Comparison of ENCODE assay signal across 33 cellular contexts in the genomic region with DNA sequence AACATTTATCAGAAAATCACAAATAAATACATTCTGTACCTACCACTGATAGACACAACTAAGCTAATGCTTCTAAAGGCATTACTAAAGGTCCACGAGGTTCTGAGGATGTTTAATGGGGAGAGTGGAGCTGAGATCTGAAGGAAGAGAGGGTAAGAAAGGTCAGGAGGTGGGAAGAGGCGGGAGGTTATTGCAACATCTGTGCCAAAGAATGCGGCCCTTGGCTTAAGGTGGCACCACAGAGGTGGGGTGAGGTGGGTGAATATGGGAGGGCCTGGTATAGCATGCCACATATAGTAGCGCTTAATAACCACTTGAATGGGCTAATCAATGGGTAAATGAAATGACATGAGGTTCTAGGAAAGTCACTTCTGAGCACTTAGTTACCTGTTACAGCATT.
"Had no signal": no experiment of that assay in that cellular context is flagged by ENCODE, and none has a peak within 500 bp of the region (broad histone marks: within the 10 kb centered on the region; RNA-seq: fewer than 3 reads in every experiment).

No MANE protein-coding gene starts in this region.

- ATAC-seq: activated CD4-positive, CD25-positive, alpha-beta regulatory T cell treated with anti-CD3 and anti-CD28 coated beads, Interleukin-2, amount 50 U/mL, for 24 hours; activated CD8-positive, alpha-beta T cell treated with anti-CD3 and anti-CD28 coated beads for 36 hours; activated T-cell treated with anti-CD3 and anti-CD28 coated beads, Interleukin-2, amount 50 U/mL, for 4 hours; activated T-helper 17 cell treated with anti-CD3 and anti-CD28 coated beads, Interleukin-2, amount 50 U/mL, for 72 hours; effector memory CD8-positive, alpha-beta T cell; foreskin keratinocyte; gastrocnemius medialis; heart left ventricle had no signal

- H3K27me3 Mint-ChIP-seq: activated B cell treated with CpG ODN at 0.5 μM for 24 hours had no signal

- H3K27me3 ChIP-seq: brain microvascular endothelial cell, esophagus muscularis mucosa, gastrocnemius medialis had no signal

- H3K4me1 ChIP-seq: esophagus muscularis mucosa, foreskin keratinocyte, gastrocnemius medialis, heart left ventricle had no signal

- FAIRE-seq: astrocyte, colon had no signal

- H3K36me3 Mint-ChIP-seq: activated naive CD8-positive, alpha-beta T cell had no signal

- H3K4me3 ChIP-seq: esophagus muscularis mucosa, gastrocnemius medialis, heart left ventricle had no signal

- H3K9me3 Mint-ChIP-seq: activated CD8-positive, alpha-beta T cell treated with anti-CD3 and anti-CD28 coated beads for 36 hours; activated T-cell treated with anti-CD3 and anti-CD28 coated beads, Interleukin-2, amount 50 U/mL, for 4 hours; activated T-helper 17 cell treated with anti-CD3 and anti-CD28 coated beads, Interleukin-2, amount 50 U/mL, for 72 hours; effector memory CD8-positive, alpha-beta T cell; T-helper 2 cell treated with Interferon-gamma antibody and Interleukin-4, amounts not matched to agents 5 μg/mL and 100 μg/mL, for 36 hours had no signal

- H3K9me3 ChIP-seq: esophagus muscularis mucosa, gastrocnemius medialis, heart left ventricle had no signal

- H3K4me3 Mint-ChIP-seq: activated B cell treated with CpG ODN at 0.5 μM for 24 hours; activated CD8-positive, alpha-beta T cell treated with anti-CD3 and anti-CD28 coated beads for 36 hours; activated naive CD8-positive, alpha-beta T cell; activated T-cell treated with anti-CD3 and anti-CD28 coated beads, Interleukin-2, amount 50 U/mL, for 4 hours; activated T-helper 17 cell treated with anti-CD3 and anti-CD28 coated beads, Interleukin-2, amount 50 U/mL, for 72 hours; effector memory CD8-positive, alpha-beta T cell; T-helper 2 cell treated with Interferon-gamma antibody and Interleukin-4, amounts not matched to agents 5 μg/mL and 100 μg/mL, for 36 hours had no signal

- DNase-seq: activated B cell treated with CpG ODN at 0.5 μM for 24 hours; activated CD4-positive, alpha-beta T cell treated with anti-CD3 and anti-CD28 coated beads for 48 hours; activated CD4-positive, alpha-beta T cell treated with anti-CD3 and anti-CD28 coated beads, Interleukin-2, amount 50 U/mL, for 1 hour; activated CD4-positive, alpha-beta T cell treated with anti-CD3 and anti-CD28 coated beads, Interleukin-2, amount 50 U/mL, for 48 hours; activated CD8-positive, alpha-beta memory T cell treated with anti-CD3 and anti-CD28 coated beads for 24 hours; activated CD8-positive, alpha-beta T cell treated with anti-CD3 and anti-CD28 coated beads for 36 hours; activated effector memory CD4-positive, alpha-beta T cell treated with Interleukin-2 at 50 U/mL for 16 hours; activated gamma-delta T cell treated with Interleukin-2 at 50 U/mL for 16 hours; activated naive CD4-positive, alpha-beta T cell treated with anti-CD3 and anti-CD28 coated beads, Interleukin-2, amount 50 U/mL, for 16 hours; activated naive CD4-positive, alpha-beta T cell treated with Interleukin-2 at 50 U/mL for 16 hours; activated T-cell treated with anti-CD3 and anti-CD28 coated beads, Interleukin-2, amount 50 U/mL, for 4 hours; amniotic stem cell; anterior cingulate cortex; brain microvascular endothelial cell; caudate nucleus; cortex of kidney; dermis blood vessel endothelial cell; effector CD4-positive, alpha-beta T cell; effector memory CD8-positive, alpha-beta T cell; erythroblast; foreskin keratinocyte; gastrocnemius medialis; glutamatergic neuron; heart left ventricle; T1000; WERI-Rb-1 had no signal

- H3K27ac Mint-ChIP-seq: activated B cell treated with CpG ODN at 0.5 μM for 24 hours; activated CD8-positive, alpha-beta T cell treated with anti-CD3 and anti-CD28 coated beads for 36 hours; activated naive CD8-positive, alpha-beta T cell; activated T-helper 17 cell treated with anti-CD3 and anti-CD28 coated beads, Interleukin-2, amount 50 U/mL, for 72 hours; effector memory CD8-positive, alpha-beta T cell; T-helper 2 cell treated with Interferon-gamma antibody and Interleukin-4, amounts not matched to agents 5 μg/mL and 100 μg/mL, for 36 hours had no signal

- H3K27ac ChIP-seq: brain microvascular endothelial cell, esophagus muscularis mucosa, foreskin keratinocyte, gastrocnemius medialis, heart left ventricle, WERI-Rb-1 had no signal

- H3K36me3 ChIP-seq: brain microvascular endothelial cell, esophagus muscularis mucosa, gastrocnemius medialis, heart left ventricle, WERI-Rb-1 had no signal

- H3K4me1 Mint-ChIP-seq: activated B cell treated with CpG ODN at 0.5 μM for 24 hours; activated T-helper 17 cell treated with anti-CD3 and anti-CD28 coated beads, Interleukin-2, amount 50 U/mL, for 72 hours had no signal
